In genomic region chr10:116796910-116797513, GRCh38 we compare ENCODE assay signal across 8 cellular contexts. TPM values are rescaled to one million over a fixed set of nuclear protein-coding genes. Genes with fewer than 3 reads are reported as not detected.
DNase-seq lines count a peak whose midpoint lies in the region; ATAC-seq and TF ChIP-seq lines count a peak whose summit lies in the region.

No MANE protein-coding gene starts in this region.

- no peak overlapping the region for H3K4me3 ChIP-seq in lung

- no peaks in the 10 kb centered on the region for H3K9me3 Mint-ChIP-seq in activated CD4-positive, alpha-beta T cell treated with anti-CD3 and anti-CD28 coated beads, Interleukin-2, amount 10 ng/mL, durations not matched to agents 24 days and 14 days

- H3K36me3 Mint-ChIP-seq in activated CD4-positive, alpha-beta T cell treated with anti-CD3 and anti-CD28 coated beads, Interleukin-2, amount 10 ng/mL, durations not matched to agents 24 days and 14 days (ENCODE audit: low read depth) = no peaks in the 10 kb centered on the region

- H3K4me1 Mint-ChIP-seq in activated CD4-positive, alpha-beta T cell treated with anti-CD3 and anti-CD28 coated beads, Interleukin-2, amount 10 ng/mL, durations not matched to agents 24 days and 14 days = no peaks in the 10 kb centered on the region

- no peak overlapping the region for H3K4me3 Mint-ChIP-seq in activated CD4-positive, alpha-beta T cell treated with anti-CD3 and anti-CD28 coated beads, Interleukin-2, amount 10 ng/mL, durations not matched to agents 24 days and 14 days

- peak; percentile 99 for TF ChIP-seq CTCF in AG09319 (IDR thresholded peaks at IDR 0.05; ENCODE audit: low read depth, low read length)
- peak; percentile 46 for TF ChIP-seq CTCF in lung (IDR thresholded peaks at IDR 0.05; ENCODE audit: control extremely low read depth, extremely low read depth)

- ATAC-seq in GM18867 (IDR thresholded peaks at IDR 0.05; ENCODE audit: unreplicated experiment) = peak; percentile 93
- ATAC-seq in HG03175 (IDR thresholded peaks at IDR 0.05; ENCODE audit: unreplicated experiment) = peak; percentile 90
- no peak for ATAC-seq in lung (ENCODE audit: insufficient read depth, low FRiP score)

- no peaks in the 10 kb centered on the region for H3K4me1 ChIP-seq in lung (ENCODE audit: control insufficient read depth in 2 of 2, insufficient read depth in 2 of 2, low read length in 2 of 2)

- H3K9me3 ChIP-seq in lung (ENCODE audit: control insufficient read depth in 2 of 2, insufficient read depth in 1 of 2, low read length in 1 of 2) = no peaks in the 10 kb centered on the region

- no peak overlapping the region for H3K27ac Mint-ChIP-seq in activated CD4-positive, alpha-beta T cell treated with anti-CD3 and anti-CD28 coated beads, Interleukin-2, amount 10 ng/mL, durations not matched to agents 24 days and 14 days

- DNase-seq in AG09319 (ENCODE audit: extremely low read depth, low read depth) = peak; percentile 24
- DNase-seq in NCI-H460 (ENCODE audit: extremely low read depth, low read depth) = peak; percentile 76
- DNase-seq in activated CD4-positive, alpha-beta T cell treated with anti-CD3 and anti-CD28 coated beads, Interleukin-2, amount 10 ng/mL, durations not matched to agents 24 days and 14 days = peak; percentile 88
- DNase-seq in dedifferentiated amniotic fluid mesenchymal stem cell (ENCODE audit: extremely low spot score) = peak; percentile 68
- peak; percentile 67 for DNase-seq in lung (ENCODE audit: low spot score)
- DNase-seq in stimulated activated CD8-positive, alpha-beta memory T cell treated with anti-CD3 and anti-CD28 coated beads, Interleukin-15, amount 100 ng/mL, for 4 hours (ENCODE audit: low read depth in 2 of 2) = peak; percentile 11 to 30

- peaks cover 5% of the 10 kb centered on the region for H3K27me3 Mint-ChIP-seq in activated CD4-positive, alpha-beta T cell treated with anti-CD3 and anti-CD28 coated beads, Interleukin-2, amount 10 ng/mL, durations not matched to agents 24 days and 14 days

- intact Hi-C loops in activated CD4-positive, alpha-beta T cell treated with anti-CD3 and anti-CD28 coated beads, Interleukin-2, amount 10 ng/mL, durations not matched to agents 24 days and 14 days (cut with micrococcal nuclease) = loop anchor here (1.0 kb wide), 1 partner anchor 378 kb away; no protein-coding TSS in a partner anchor

- no peak overlapping the region for H3K27ac ChIP-seq in lung (ENCODE audit: low read depth in 1 of 2, low read length in 1 of 2)

- 20 to 21% methylated on average over 9 of the region's 9 CpGs for WGBS in lung, 2 donors

- H3K36me3 ChIP-seq in lung (ENCODE audit: control insufficient read depth in 2 of 2, insufficient read depth in 2 of 2, low read length in 2 of 2) = no peaks in the 10 kb centered on the region

- H3K27me3 ChIP-seq in lung (ENCODE audit: control insufficient read depth, insufficient read depth) = no peaks in the 10 kb centered on the region

RNA-seq across cellular contexts. Expression of gene ENO4, which starts 52.3 kb away (rescaled TPM):
- total RNA-seq in NCI-H460 (2014; rRNA removed; shearing (Covaris generic)) = 0.52 TPM in 2 replicates
- polyA plus RNA-seq in NCI-H460 (2014; cell fraction: nucleus; rRNA removed) = not detected in 2 replicates
- total RNA-seq in activated CD4-positive, alpha-beta T cell treated with anti-CD3 and anti-CD28 coated beads, Interleukin-2, amount 10 ng/mL, durations not matched to agents 24 days and 14 days = not detected in 2 replicates
- total RNA-seq in lung = 1 to 10 TPM; 3.1 to 4.3 TPM
- polyA plus RNA-seq in lung = under 1 TPM; 0.69 to 0.96 TPM

RNA-seq across cellular contexts. Expression of gene HSPA12A, which starts 54.6 kb away (rescaled TPM):
- 10.0 and 10.6 TPM in 2 replicates for total RNA-seq in NCI-H460 (2014; rRNA removed; shearing (Covaris generic))
- 16.0 and 31.8 TPM in 2 replicates for polyA plus RNA-seq in NCI-H460 (2014; cell fraction: nucleus; rRNA removed)
- total RNA-seq in activated CD4-positive, alpha-beta T cell treated with anti-CD3 and anti-CD28 coated beads, Interleukin-2, amount 10 ng/mL, durations not matched to agents 24 days and 14 days = 0.05 TPM in 1 of 2 replicates, not detected in the other
- total RNA-seq in lung = 1 to 10 TPM; 7.4 to 9.8 TPM
- polyA plus RNA-seq in lung = 1 to 10 TPM; 2.0 to 2.5 TPM

Comparison
In these comparisons a context has a peak if more than half of its experiments do, and no peak if none do; other contexts are left out.
1. DNase-seq: peak in every context shown above with its lines; median percentile 88 in activated CD4-positive, alpha-beta T cell treated with anti-CD3 and anti-CD28 coated beads, Interleukin-2, amount 10 ng/mL, durations not matched to agents 24 days and 14 days; 76 in NCI-H460; 68 in dedifferentiated amniotic fluid mesenchymal stem cell; 67 in lung; 24 in AG09319; 20 in stimulated activated CD8-positive, alpha-beta memory T cell treated with anti-CD3 and anti-CD28 coated beads, Interleukin-15, amount 100 ng/mL, for 4 hours.